In the genomic region with DNA sequence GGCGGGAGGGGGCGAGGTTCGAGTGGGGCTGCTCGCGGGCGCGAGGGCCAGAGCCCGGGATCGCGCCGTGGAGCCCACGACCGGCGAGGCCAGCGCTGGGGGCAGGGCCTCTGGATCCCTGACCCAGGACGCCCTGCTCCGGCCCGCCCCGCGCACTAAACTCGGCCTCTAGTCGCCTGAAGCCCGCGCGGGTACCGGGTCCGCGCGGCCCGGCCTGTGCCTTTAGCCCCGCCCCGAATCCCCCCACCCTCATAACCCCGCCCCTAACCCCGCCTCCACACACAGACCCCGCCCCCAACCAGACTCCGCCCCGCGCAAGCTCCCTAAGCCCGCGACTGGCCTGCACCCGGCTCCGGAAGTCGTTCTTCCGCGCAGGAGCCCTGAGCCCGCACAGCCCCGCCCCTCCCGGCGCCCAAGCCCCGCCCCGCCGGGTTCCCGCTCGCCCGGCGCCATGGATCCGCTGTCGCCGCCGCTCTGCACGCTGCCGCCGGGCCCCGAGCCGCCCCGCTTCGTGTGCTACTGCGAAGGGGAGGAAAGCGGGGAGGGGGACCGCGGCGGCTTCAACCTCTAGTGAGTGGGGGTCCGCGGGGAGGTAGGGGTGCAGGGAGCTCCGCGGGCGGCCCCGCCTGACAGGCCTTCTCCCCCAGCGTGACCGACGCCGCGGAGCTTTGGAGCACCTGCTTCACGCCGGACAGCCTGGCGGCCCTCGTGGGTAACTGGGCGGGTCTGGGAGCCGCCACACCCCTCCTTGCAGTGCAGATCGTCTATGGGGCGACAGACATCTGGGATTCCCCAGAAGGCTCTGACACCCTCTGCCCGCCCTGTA, we compare ENCODE assay signal across 8 cellular contexts. TPM values are rescaled to one million over a fixed set of nuclear protein-coding genes. Genes with fewer than 3 reads are reported as not detected.
DNase-seq lines count a peak whose midpoint lies in the region; ATAC-seq and TF ChIP-seq lines count a peak whose summit lies in the region.

A gene with protein sequence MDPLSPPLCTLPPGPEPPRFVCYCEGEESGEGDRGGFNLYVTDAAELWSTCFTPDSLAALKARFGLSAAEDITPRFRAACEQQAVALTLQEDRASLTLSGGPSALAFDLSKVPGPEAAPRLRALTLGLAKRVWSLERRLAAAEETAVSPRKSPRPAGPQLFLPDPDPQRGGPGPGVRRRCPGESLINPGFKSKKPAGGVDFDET (plus strand): TSS at position 430 of the 826 bp plus-strand sequence. CDS start 22 bp downstream, at position 452.

- H3K27ac Mint-ChIP-seq in T-cell (peak within 1 kb of the TSS; percentile 84 to 86), type B pancreatic cell (peak within 1 kb of the TSS; percentile 74)

- ATAC-seq in HG02571 (IDR thresholded peaks at IDR 0.05; ENCODE audit: unreplicated experiment) (peak; percentile 65), T-cell (replicated peaks in 1 of 4) (peak; percentile 84 to 91 (median 88)), heart left ventricle (peak; percentile 89 to 94 (median 94))

- POLR2A ChIA-PET in T-cell (lab: Charles Lee), result no interaction called here

- peak within 1 kb of the TSS; percentile 84 for H3K9ac ChIP-seq in adipocyte (ENCODE audit: low read length)

- peak in 1 of 2 donors; percentile 47 for TF ChIP-seq POLR2A in heart left ventricle (IDR thresholded peaks at IDR 0.05)

- H3K9me3 ChIP-seq in adipocyte (ENCODE audit: control insufficient read depth, low read length), result no peaks in the 10 kb centered on the region
- H3K9me3 ChIP-seq in heart left ventricle, result peaks cover 0 to 10% (median 0%) of the 10 kb centered on the region in 12 donors

- TF ChIP-seq CTCF in GM12865 (IDR thresholded peaks at IDR 0.05; ENCODE audit: insufficient read depth, low read depth, low read length, missing control alignments) (no peak), heart left ventricle (IDR thresholded peaks at IDR 0.05) (no peak), type B pancreatic cell (conservative IDR thresholded peaks at IDR 0.05) (no peak)

- intact Hi-C loops in heart left ventricle (cut with DNase I), result loop anchor here in 5 of 10 donors (1.0 to 5.0 kb wide), 4 partner anchors 35 to 48 kb away; a partner anchor contains a TSS
- intact Hi-C loops in posterior cingulate gyrus (cut with DNase I), result no loop called here

- DNase-seq in GM12865 (ENCODE audit: low read depth) (peak; percentile 94), NCI-H1092 (lab: John Stamatoyannopoulos, UW) (peak; percentile 72), T-cell (peak; percentile 81 to 96 (median 90)), adipocyte (ENCODE audit: low read depth) (peak; percentile 97), heart left ventricle (peak; percentile 94 to 97 (median 95)), posterior cingulate gyrus (peak; percentile 87 to 99 (median 94)), type B pancreatic cell (ENCODE audit: extremely low spot score, unreplicated experiment) (peak; percentile 93)

- peak within 1 kb of the TSS; percentile 8 to 91 (median 87) for H3K27ac ChIP-seq in heart left ventricle

- CTCF ChIA-PET in T-cell (lab: Charles Lee), result interaction anchor here (0.6 to 3.1 kb wide), 6 partner anchors 14 to 143 kb away, joined by 4 to 9 read pairs (median 6); no protein-coding TSS in a partner anchor

- H3K4me1 Mint-ChIP-seq in T-cell (peaks cover 19 to 36% (median 27%) of the 10 kb centered on the region in 3 donors), type B pancreatic cell (ENCODE audit: unreplicated experiment) (peaks cover 7% of the 10 kb centered on the region)

- H3K4me3 Mint-ChIP-seq in T-cell (peak within 1 kb of the TSS; percentile 79 to 85 (median 84)), type B pancreatic cell (peak within 1 kb of the TSS; percentile 86)

- H3K4me1 ChIP-seq in adipocyte (ENCODE audit: control insufficient read depth, insufficient read depth, low read length) (peaks cover 18% of the 10 kb centered on the region), heart left ventricle (peaks cover 3 to 55% (median 31%) of the 10 kb centered on the region in 12 donors)

- peaks cover 0 to 8% of the 10 kb centered on the region in 2 donors for H3K27me3 Mint-ChIP-seq in T-cell
- peaks cover 3% of the 10 kb centered on the region for H3K27me3 Mint-ChIP-seq in type B pancreatic cell

- H3K4me3 ChIP-seq in GM12865 (ENCODE audit: low read depth, low read length) (peak within 1 kb of the TSS; percentile 55), adipocyte (ENCODE audit: low read length) (peak within 1 kb of the TSS; percentile 88), heart left ventricle (peak within 1 kb of the TSS; percentile 60 to 98 (median 82))

- H3K36me3 Mint-ChIP-seq in T-cell, result peaks cover 3% of the 10 kb centered on the region
- H3K36me3 Mint-ChIP-seq in type B pancreatic cell, result no peaks in the 10 kb centered on the region

- 0 to 1% (median 1%) methylated on average over 11 to 92 of the region's 92 CpGs for WGBS in heart left ventricle, 4 donors

- no peaks in the 10 kb centered on the region for H3K27me3 ChIP-seq in adipocyte (replicated peaks; ENCODE audit: control insufficient read depth, insufficient read depth, low read length)
- peaks cover 0 to 28% (median 0%) of the 10 kb centered on the region in 9 donors for H3K27me3 ChIP-seq in heart left ventricle

- H3K36me3 ChIP-seq in adipocyte (ENCODE audit: control insufficient read depth, insufficient read depth, low read length, severe bottlenecking) (no peaks in the 10 kb centered on the region), heart left ventricle (peaks cover 0 to 9% (median 3%) of the 10 kb centered on the region in 9 donors)

- H3K9me3 Mint-ChIP-seq in T-cell, result no peaks in the 10 kb centered on the region
- no peaks in the 10 kb centered on the region for H3K9me3 Mint-ChIP-seq in type B pancreatic cell

RNA-seq across cellular contexts. Expression of the gene that starts here (rescaled TPM):
- total RNA-seq in T-cell, result 100 to 1,000 TPM in 4 of 5 donors, 10 to 100 TPM in 1; 81.3 to 173 (median 127) TPM
- total RNA-seq in heart left ventricle, result 10 to 100 TPM; 15.0 to 35.3 (median 19.4) TPM
- 10 to 100 TPM; 31.2 to 57.3 TPM for polyA plus RNA-seq in heart left ventricle
- 63.4 and 100 TPM in 2 replicates for total RNA-seq in type B pancreatic cell (ENCODE audit: low replicate concordance)

Comparison
In these comparisons a context has a peak if more than half of its experiments do, and no peak if none do; other contexts are left out.
1. Peak in every context shown above with its lines: DNase-seq, ATAC-seq, H3K4me3 ChIP-seq and H3K27ac ChIP-seq.